Comparison of ENCODE assay signal across 8 cellular contexts in the genomic region with DNA sequence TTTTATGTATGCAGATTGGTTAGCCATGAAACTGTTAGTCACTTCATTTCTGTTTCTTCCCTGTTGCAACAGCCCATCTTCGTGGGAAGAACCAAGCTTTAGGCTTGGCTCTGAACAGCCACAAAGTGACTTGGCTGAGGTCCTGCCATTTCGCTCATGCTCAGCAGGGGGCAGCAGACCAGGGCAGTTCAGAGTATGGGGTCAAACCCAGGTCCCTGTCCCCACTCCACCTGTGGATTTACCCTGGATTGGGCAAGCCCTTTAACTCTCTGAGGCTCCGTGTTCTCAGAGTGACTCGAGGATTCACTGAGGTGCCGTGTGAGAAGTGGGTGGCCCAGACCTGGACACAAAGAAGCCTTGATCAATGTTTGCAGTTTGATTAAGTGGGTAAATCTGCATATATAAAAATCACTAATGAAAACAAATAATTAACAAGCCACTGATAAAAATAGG. TPM values are rescaled to one million over a fixed set of nuclear protein-coding genes. Genes with fewer than 3 reads are reported as not detected.
A peak's percentile ranks its signal among the peaks of the same experiment; 100 is the strongest.
DNase-seq lines count a peak whose midpoint lies in the region; ATAC-seq and TF ChIP-seq lines count a peak whose summit lies in the region.

No MANE protein-coding gene starts in this region.

- H3K27me3 Mint-ChIP-seq in CD4-positive, alpha-beta T cell = no peaks in the 10 kb centered on the region

- peak; percentile 48 for ATAC-seq in CD4-positive, alpha-beta T cell (ENCODE audit: poor library complexity)
- ATAC-seq in GM19395 (IDR thresholded peaks at IDR 0.05; ENCODE audit: unreplicated experiment) (no peak), GM21381 (IDR thresholded peaks at IDR 0.05; ENCODE audit: unreplicated experiment) (no peak)

- H3K4me3 Mint-ChIP-seq in CD4-positive, alpha-beta T cell = no peak overlapping the region

- no peak overlapping the region for H3K4me3 ChIP-seq in HL-60 (replicated peaks; ENCODE audit: insufficient read depth, low read length)
- no peak overlapping the region for H3K4me3 ChIP-seq in astrocyte of the spinal cord (ENCODE audit: low read depth, low read length)

- no peaks in the 10 kb centered on the region for H3K27me3 ChIP-seq in CD4-positive, alpha-beta T cell (ENCODE audit: control insufficient read depth, insufficient read depth, low read length)
- no peaks in the 10 kb centered on the region for H3K27me3 ChIP-seq in HL-60 (ENCODE audit: insufficient read depth, poor library complexity, severe bottlenecking)

- H3K27ac Mint-ChIP-seq in CD4-positive, alpha-beta T cell = no peak overlapping the region

- in situ Hi-C loops in astrocyte of the spinal cord (cut with HindIII; ENCODE audit: low sequenced_read_pairs) = no loop called here

- H3K27ac ChIP-seq in CD4-positive, alpha-beta T cell (ENCODE audit: low read depth, low read length) = no peak overlapping the region
- no peak overlapping the region for H3K27ac ChIP-seq in HL-60 (replicated peaks)

- CTCF ChIA-PET in CD4-positive, alpha-beta T cell (lab: Charles Lee) = interaction anchor here (0.6 to 1.2 kb wide), 9 partner anchors 12 to 231 kb away, joined by 3 to 6 read pairs (median 4); a partner anchor contains a TSS

- no peaks in the 10 kb centered on the region for H3K9me3 Mint-ChIP-seq in CD4-positive, alpha-beta T cell

- H3K4me1 Mint-ChIP-seq in CD4-positive, alpha-beta T cell (ENCODE audit: low read depth) = peaks cover 28% of the 10 kb centered on the region

- POLR2A ChIA-PET in CD4-positive, alpha-beta T cell (lab: Charles Lee) = interaction anchor here (0.6 to 2.1 kb wide), 2 partner anchors 23 to 54 kb away, joined by 3 to 7 read pairs; a partner anchor contains a TSS

- peak in 8 of 10 experiments; percentile 26 to 62 (median 44) for DNase-seq in CD4-positive, alpha-beta T cell
- DNase-seq in HL-60 (ENCODE audit: low read depth in 1 of 2, low spot score in 1 of 2) = peak; percentile 59 to 72
- peak; percentile 52 for DNase-seq in SW480 (ENCODE audit: low spot score)
- peak; percentile 31 for DNase-seq in astrocyte of the spinal cord (ENCODE audit: low read depth, low spot score)
- DNase-seq in iris pigment epithelial cell (ENCODE audit: low read depth) = peak; percentile 70
- peak; percentile 36 to 56 for DNase-seq in stimulated activated CD4-positive, alpha-beta T cell treated with anti-CD3 and anti-CD28 coated beads, Interleukin-4, amount 100 ng/mL, for 48 hours (ENCODE audit: low read depth in 2 of 2)

- intact Hi-C loops in CD4-positive, alpha-beta T cell (cut with DNase I, micrococcal nuclease) = loop anchor here (1.0 to 5.0 kb wide), 3 partner anchors 170 to 234 kb away; no protein-coding TSS in a partner anchor

- H3K9me3 ChIP-seq in CD4-positive, alpha-beta T cell (ENCODE audit: control insufficient read depth, low read length) = no peaks in the 10 kb centered on the region

- peak; percentile 73 for TF ChIP-seq CTCF in CD4-positive, alpha-beta T cell (IDR thresholded peaks at IDR 0.05)
- peak; percentile 78 for TF ChIP-seq CTCF in HL-60 (IDR thresholded peaks at IDR 0.05; ENCODE audit: insufficient read depth, low read length)
- peak; percentile 88 for TF ChIP-seq CTCF in astrocyte of the spinal cord (IDR thresholded peaks at IDR 0.05; ENCODE audit: low read depth, low read length)

- H3K36me3 Mint-ChIP-seq in CD4-positive, alpha-beta T cell (ENCODE audit: low read depth) = peaks cover 69% of the 10 kb centered on the region

RNA-seq across cellular contexts. Expression of a gene that starts 19.8 kb away (rescaled TPM):
- 10 to 100 TPM; 17.5 to 17.7 TPM for total RNA-seq in CD4-positive, alpha-beta T cell

RNA-seq across cellular contexts. Expression of a gene that starts 22.5 kb away (rescaled TPM):
- 10 to 100 TPM; 38.3 to 40.3 TPM for total RNA-seq in CD4-positive, alpha-beta T cell
